Comparison of ENCODE assay signal across 1 cellular context in genomic region chr5:72166070-72166979, GRCh38.
A peak's percentile ranks its signal among the peaks of the same experiment; 100 is the strongest.
TF ChIP-seq lines count a peak whose summit lies in the region.

No MANE protein-coding gene starts in this region.

TF ChIP-seq in K562, 482 proteins besides CTCF, POLR2A, EP300 and RAD21 (continued from another document and continues in another):
- TF ChIP-seq CEBPG (CRISPR knock-in tag; IDR thresholded peaks at IDR 0.05): no peak
- TF ChIP-seq CEBPG (tag; conservative IDR thresholded peaks at IDR 0.05 in 1 of 2, IDR thresholded peaks at IDR 0.05 in 1 of 2): no peak
- no peak for TF ChIP-seq ZNF561 (CRISPR knock-in tag; conservative IDR thresholded peaks at IDR 0.05)
- TF ChIP-seq TAL1 (IDR thresholded peaks at IDR 0.05): peak; percentile 92
- TF ChIP-seq THAP12 (CRISPR knock-in tag; IDR thresholded peaks at IDR 0.05): no peak
- TF ChIP-seq CHD1 (IDR thresholded peaks at IDR 0.05; ENCODE audit: low read length): no peak
- no peak for TF ChIP-seq TEAD1 (CRISPR knock-in tag; IDR thresholded peaks at IDR 0.05)
- TF ChIP-seq ZBED1 (IDR thresholded peaks at IDR 0.05): no peak
- TF ChIP-seq ZNF354B (CRISPR knock-in tag; IDR thresholded peaks at IDR 0.05): no peak
- no peak for TF ChIP-seq JUN (IDR thresholded peaks at IDR 0.05; ENCODE audit: borderline replicate concordance, low read depth, low read length)
- TF ChIP-seq JUN (CRISPR knock-in tag; IDR thresholded peaks at IDR 0.05; ENCODE audit: borderline replicate concordance): no peak
- TF ChIP-seq ZNF444 (CRISPR knock-in tag; IDR thresholded peaks at IDR 0.05): no peak
- peak; percentile 91 for TF ChIP-seq NFIC (IDR thresholded peaks at IDR 0.05)
- peak; percentile 68; the same call in 1 of the 2 replicates for TF ChIP-seq NCOA1 (IDR thresholded peaks at IDR 0.05; ENCODE audit: low read depth)
- TF ChIP-seq ZNF586 (CRISPR knock-in tag; conservative IDR thresholded peaks at IDR 0.05): no peak
- no peak for TF ChIP-seq ETS2 (tag; IDR thresholded peaks at IDR 0.05; ENCODE audit: borderline replicate concordance, poor library complexity, severe bottlenecking)
- no peak for TF ChIP-seq LARP7 (IDR thresholded peaks at IDR 0.05)
- TF ChIP-seq KDM4B (IDR thresholded peaks at IDR 0.05; ENCODE audit: borderline replicate concordance in 2 of 2, low read depth in 1 of 2): no peak
- TF ChIP-seq UBTF (IDR thresholded peaks at IDR 0.05; ENCODE audit: borderline replicate concordance in 1 of 2, low read depth in 2 of 2, low read length in 2 of 2): peak in 1 of 2 experiments; percentile 24; a peak in 1 of 4 replicates
- no peak for TF ChIP-seq BDP1 (IDR thresholded peaks at IDR 0.05; ENCODE audit: insufficient read depth, insufficient read length)
- TF ChIP-seq FOXP1 (CRISPR knock-in tag; IDR thresholded peaks at IDR 0.05): no peak
- TF ChIP-seq E2F4 (CRISPR knock-in tag; IDR thresholded peaks at IDR 0.05; ENCODE audit: low read depth): no peak
- no peak for TF ChIP-seq ZNF311 (CRISPR knock-in tag; IDR thresholded peaks at IDR 0.05)
- TF ChIP-seq CBX5 (IDR thresholded peaks at IDR 0.05; ENCODE audit: borderline replicate concordance, low read depth): no peak
- no peak for TF ChIP-seq ZNF24 (IDR thresholded peaks at IDR 0.05)
- no peak for TF ChIP-seq ETV1 (tag; conservative IDR thresholded peaks at IDR 0.05; ENCODE audit: low read depth)
- no peak for TF ChIP-seq MCM2 (IDR thresholded peaks at IDR 0.05; ENCODE audit: low read depth)
- no peak for TF ChIP-seq CHD4 (IDR thresholded peaks at IDR 0.05; ENCODE audit: insufficient read depth, insufficient replicate concordance, low read depth, low read length, poor library complexity, severe bottlenecking)
- no peak for TF ChIP-seq SIRT6 (IDR thresholded peaks at IDR 0.05; ENCODE audit: low read depth, low read length)
- TF ChIP-seq ZNF778 (CRISPR knock-in tag; IDR thresholded peaks at IDR 0.05): no peak
- TF ChIP-seq DACH1 (IDR thresholded peaks at IDR 0.05; ENCODE audit: partially characterized antibody): peak; percentile 42
- TF ChIP-seq CHD2 (IDR thresholded peaks at IDR 0.05; ENCODE audit: low read depth, low read length): no peak
- TF ChIP-seq MTA3 (IDR thresholded peaks at IDR 0.05; ENCODE audit: borderline replicate concordance): peak; percentile 58; the same call in 1 of the 2 replicates
- TF ChIP-seq ZBTB2 (IDR thresholded peaks at IDR 0.05): peak; percentile 63; the same call in 1 of the 2 replicates
- no peak for TF ChIP-seq SLC30A9 (CRISPR knock-in tag; IDR thresholded peaks at IDR 0.05)
- no peak for TF ChIP-seq ZNF12 (CRISPR knock-in tag; IDR thresholded peaks at IDR 0.05)
- TF ChIP-seq NCOA2 (IDR thresholded peaks at IDR 0.05; ENCODE audit: partially characterized antibody in 2 of 2): no peak
- TF ChIP-seq ZNF253 (CRISPR knock-in tag; conservative IDR thresholded peaks at IDR 0.05): no peak
- no peak for TF ChIP-seq HNRNPUL1 (IDR thresholded peaks at IDR 0.05; ENCODE audit: low read length)
- no peak for TF ChIP-seq ZBTB17 (CRISPR knock-in tag; IDR thresholded peaks at IDR 0.05)
- no peak for TF ChIP-seq ESRRB (CRISPR knock-in tag; IDR thresholded peaks at IDR 0.05; ENCODE audit: borderline replicate concordance)
- no peak for TF ChIP-seq SREBF1 (IDR thresholded peaks at IDR 0.05; ENCODE audit: borderline replicate concordance, low read depth, low read length)
- no peak for TF ChIP-seq ZNF431 (CRISPR knock-in tag; IDR thresholded peaks at IDR 0.05)
- TF ChIP-seq PHB (CRISPR knock-in tag; IDR thresholded peaks at IDR 0.05): no peak
- no peak for TF ChIP-seq SP2 (IDR thresholded peaks at IDR 0.05; ENCODE audit: extremely low read depth, low read depth, low read length, poor library complexity, severe bottlenecking)
- TF ChIP-seq GMEB1 (CRISPR knock-in tag; IDR thresholded peaks at IDR 0.05): no peak
- TF ChIP-seq ZNF764 (CRISPR knock-in tag; IDR thresholded peaks at IDR 0.05; ENCODE audit: low read depth): no peak
- TF ChIP-seq MED1 (CRISPR knock-in tag; IDR thresholded peaks at IDR 0.05; ENCODE audit: borderline replicate concordance): no peak
- TF ChIP-seq RREB1 (CRISPR knock-in tag; IDR thresholded peaks at IDR 0.05): no peak
- no peak for TF ChIP-seq TARDBP (IDR thresholded peaks at IDR 0.05)
- TF ChIP-seq HDAC1 (IDR thresholded peaks at IDR 0.05): peak in 1 of 2 experiments; percentile 88; a peak in 2 of 4 replicates
- TF ChIP-seq MCM5 (IDR thresholded peaks at IDR 0.05; ENCODE audit: low read depth): no peak
- TF ChIP-seq HOXB6 (CRISPR knock-in tag; IDR thresholded peaks at IDR 0.05; ENCODE audit: borderline replicate concordance): no peak
- no peak for TF ChIP-seq ZNF518B (CRISPR knock-in tag; IDR thresholded peaks at IDR 0.05)
- TF ChIP-seq DDX20 (tag; IDR thresholded peaks at IDR 0.05; ENCODE audit: low read depth): no peak
